ENCODE assay signal across 10 cellular contexts in genomic region chr11:8717544-8717875, GRCh38. TPM values are rescaled to one million over a fixed set of nuclear protein-coding genes. Genes with fewer than 3 reads are reported as not detected.
DNase-seq lines count a peak whose midpoint lies in the region; ATAC-seq and TF ChIP-seq lines count a peak whose summit lies in the region.
"Had no signal": no experiment of that assay in that cellular context is flagged by ENCODE, and none has a peak within 500 bp of the region (broad histone marks: within the 10 kb centered on the region; RNA-seq: fewer than 3 reads in every experiment).

No MANE protein-coding gene starts in this region.

- H3K9me3 ChIP-seq in heart left ventricle (no peaks in the 10 kb centered on the region), osteoblast (ENCODE audit: low read depth, low read length) (no peaks in the 10 kb centered on the region), vagina (no peaks in the 10 kb centered on the region), SJCRH30 (replicated peaks) (no peaks in the 10 kb centered on the region)

- peaks cover 27% of the 10 kb centered on the region for H3K36me3 Mint-ChIP-seq in endothelial cell (ENCODE audit: low read depth, unreplicated experiment)
- H3K36me3 Mint-ChIP-seq: activated naive CD8-positive, alpha-beta T cell treated with anti-CD3 and anti-CD28 coated beads, Interleukin-2, amount 10 ng/mL, durations not matched to agents 7 days and 5 days had no signal

- 61 to 75% (median 64%) methylated on average over 8 to 9 of the region's 9 CpGs for WGBS in heart left ventricle, 4 donors

- H3K4me1 ChIP-seq in heart left ventricle (peaks cover 24 to 92% (median 78%) of the 10 kb centered on the region in 12 donors), osteoblast (ENCODE audit: insufficient read depth, low read length) (peaks cover 42% of the 10 kb centered on the region), vagina (peaks cover 92% of the 10 kb centered on the region), SJCRH30 (peaks cover 48% of the 10 kb centered on the region)

- H3K36me3 ChIP-seq in heart left ventricle (peaks cover 0 to 46% (median 18%) of the 10 kb centered on the region in 9 donors), osteoblast (ENCODE audit: insufficient read depth, low read length) (peaks cover 20% of the 10 kb centered on the region), vagina (peaks cover 0 to 7% of the 10 kb centered on the region in 2 donors), SJCRH30 (peaks cover 31% of the 10 kb centered on the region)

- no peaks in the 10 kb centered on the region for H3K9me3 Mint-ChIP-seq in endothelial cell (ENCODE audit: unreplicated experiment)
- H3K9me3 Mint-ChIP-seq: activated naive CD8-positive, alpha-beta T cell treated with anti-CD3 and anti-CD28 coated beads, Interleukin-2, amount 10 ng/mL, durations not matched to agents 7 days and 5 days had no signal

- TF ChIP-seq POLR2A in heart left ventricle (IDR thresholded peaks at IDR 0.05) (no peak), vagina (IDR thresholded peaks at IDR 0.05) (no peak)

- peak overlapping the region; percentile 57 for H3K4me3 Mint-ChIP-seq in endothelial cell (ENCODE audit: unreplicated experiment)
- H3K4me3 Mint-ChIP-seq: activated naive CD8-positive, alpha-beta T cell treated with anti-CD3 and anti-CD28 coated beads, Interleukin-2, amount 10 ng/mL, durations not matched to agents 7 days and 5 days had no signal

- DNase-seq in heart left ventricle (no peak), left ventricle myocardium superior (no peak), endothelial cell (ENCODE audit: low spot score) (peak; percentile 24), osteoblast (ENCODE audit: insufficient read length, low spot score, missing footprints) (no peak), vagina (ENCODE audit: extremely low spot score in 2 of 2) (no peak), T-helper 2 cell (no peak), SJCRH30 (no peak)
- DNase-seq: activated CD4-positive, CD25-positive, alpha-beta regulatory T cell treated with anti-CD3 and anti-CD28 coated beads, Interleukin-2, amount 50 U/mL, for 72 hours; activated naive CD8-positive, alpha-beta T cell treated with anti-CD3 and anti-CD28 coated beads, Interleukin-2, amount 10 ng/mL, durations not matched to agents 7 days and 5 days had no signal

- H3K27ac ChIP-seq in heart left ventricle: peak overlapping the region; percentile 22 to 95 (median 75)
- H3K27ac ChIP-seq in osteoblast (ENCODE audit: low read depth, low read length): peak overlapping the region; percentile 68
- H3K27ac ChIP-seq in vagina: peak overlapping the region; percentile 91
- no peak overlapping the region; the same call in 1 of the 2 replicates for H3K27ac ChIP-seq in SJCRH30

- peak overlapping the region; percentile 97 for H3K27ac Mint-ChIP-seq in endothelial cell (ENCODE audit: unreplicated experiment)
- H3K27ac Mint-ChIP-seq: activated naive CD8-positive, alpha-beta T cell treated with anti-CD3 and anti-CD28 coated beads, Interleukin-2, amount 10 ng/mL, durations not matched to agents 7 days and 5 days had no signal

- intact Hi-C loops in heart left ventricle (cut with DNase I) (loop anchor here in 5 of 10 donors (5.0 to 10.0 kb wide), 6 partner anchors 40 to 97 kb away; a partner anchor contains a TSS), left ventricle myocardium superior (cut with micrococcal nuclease) (no loop called here), vagina (cut with DNase I) (loop anchor here (5.0 kb wide), 1 partner anchor 45 kb away; no protein-coding TSS in a partner anchor)

- H3K27me3 ChIP-seq in heart left ventricle: no peaks in the 10 kb centered on the region
- no peaks in the 10 kb centered on the region for H3K27me3 ChIP-seq in osteoblast (ENCODE audit: insufficient read depth, low read length)
- H3K27me3 ChIP-seq in vagina: no peaks in the 10 kb centered on the region
- H3K27me3 ChIP-seq in SJCRH30: no peaks in the 10 kb centered on the region

- ATAC-seq in heart left ventricle (no peak), left ventricle myocardium superior (no peak), HG03342 (IDR thresholded peaks at IDR 0.05; ENCODE audit: unreplicated experiment) (no peak)

- H3K4me2 ChIP-seq in osteoblast (ENCODE audit: insufficient read depth, low read length): peak overlapping the region; percentile 50

- no peaks in the 10 kb centered on the region for H4K20me1 ChIP-seq in osteoblast (ENCODE audit: insufficient read depth, low read length)

- H3K27me3 Mint-ChIP-seq in endothelial cell (ENCODE audit: unreplicated experiment): peaks cover 6% of the 10 kb centered on the region

- H3K4me1 Mint-ChIP-seq in endothelial cell (ENCODE audit: unreplicated experiment): peaks cover 92% of the 10 kb centered on the region

- TF ChIP-seq CTCF in heart left ventricle (IDR thresholded peaks at IDR 0.05) (no peak), endothelial cell (IDR thresholded peaks at IDR 0.05; ENCODE audit: unreplicated experiment) (no peak), osteoblast (IDR thresholded peaks at IDR 0.05; ENCODE audit: extremely low read depth, low read depth, low read length) (no peak), vagina (IDR thresholded peaks at IDR 0.05) (no peak)

- H3K4me3 ChIP-seq in heart left ventricle (no peak overlapping the region), osteoblast (ENCODE audit: insufficient read depth, low read length) (no peak overlapping the region), vagina (no peak overlapping the region), SJCRH30 (no peak overlapping the region)

- H2AFZ ChIP-seq in osteoblast (ENCODE audit: low read length): peak overlapping the region; percentile 24

- H3K79me2 ChIP-seq in osteoblast (ENCODE audit: insufficient read depth, low read length): peaks cover 2% of the 10 kb centered on the region

RNA-seq across cellular contexts. Expression of gene RPL27A, which starts 34.9 kb away (rescaled TPM):
- total RNA-seq in heart left ventricle (100 to 1,000 TPM; 299 to 597 (median 438) TPM), left ventricle myocardium superior (588 TPM), endothelial cell (ENCODE audit: unreplicated experiment) (1,456 TPM), osteoblast (710 and 869 TPM in 2 replicates), vagina (1,279 TPM)
- 1,000 to 10,000 TPM; 1,719 to 2,980 TPM for polyA plus RNA-seq in heart left ventricle
- 1,468 and 1,571 TPM in 2 replicates for total RNA-seq in SJCRH30 (2014; rRNA removed; shearing (Covaris generic))

RNA-seq across cellular contexts. Expression of gene TRIM66, which starts 35.0 kb away (rescaled TPM):
- 10 to 100 TPM in 1 of 9 donors, 1 to 10 TPM in 7, under 1 TPM in 1; 0.71 to 10.1 (median 4.1) TPM for total RNA-seq in heart left ventricle
- polyA plus RNA-seq in heart left ventricle: 1 to 10 TPM in 1 of 2 donors, under 1 TPM in 1; 0.72 to 2.6 TPM
- 2.6 TPM for total RNA-seq in left ventricle myocardium superior
- total RNA-seq in endothelial cell (ENCODE audit: unreplicated experiment): 11.4 TPM
- 9.0 and 10.9 TPM in 2 replicates for total RNA-seq in osteoblast
- total RNA-seq in vagina: 12.8 TPM
- 2.0 and 3.5 TPM in 2 replicates for total RNA-seq in SJCRH30 (2014; rRNA removed; shearing (Covaris generic))
